Comparison of ENCODE assay signal across 9 cellular contexts in genomic region chr11:6240139-6240538, GRCh38. TPM values are rescaled to one million over a fixed set of nuclear protein-coding genes. Genes with fewer than 3 reads are reported as not detected.
"Had no signal": no experiment of that assay in that cellular context is flagged by ENCODE, and none has a peak within 500 bp of the region (broad histone marks: within the 10 kb centered on the region; RNA-seq: fewer than 3 reads in every experiment).

No MANE protein-coding gene starts in this region.

- H3K36me3 ChIP-seq: HAP-1 had no signal

- H3K9me3 Mint-ChIP-seq: HFFc6 had no signal

- H3K4me3 ChIP-seq: GM23248, HAP-1, K562 had no signal

- H3K27ac Mint-ChIP-seq: HFFc6 had no signal

- H3K9ac ChIP-seq: GM23248 had no signal

- H3K27ac ChIP-seq: GM23248 had no signal

- H3K9me3 ChIP-seq: HAP-1 had no signal

- DNase-seq: GM23248, GOT3, H7, HFFc6, IMR-90 had no signal

- H3K4me3 Mint-ChIP-seq: HFFc6 had no signal

RNA-seq across cellular contexts. Expression of gene CNGA4, which starts 1.2 kb away (rescaled TPM):
- total RNA-seq: GM23248, H4, HFFc6, HT-29 had no signal
- polyA plus RNA-seq: GM23248 had no signal

RNA-seq across cellular contexts. Expression of gene CCKBR, which starts 19.5 kb away (rescaled TPM):
- total RNA-seq: GM23248, H4, HFFc6, HT-29, IMR-90, K562 had no signal
- polyA plus RNA-seq: GM23248, IMR-90, K562 had no signal

RNA-seq across cellular contexts. Expression of gene C11orf42, which starts 34.8 kb away (rescaled TPM):
- total RNA-seq: GM23248, H4, H7, HFFc6, HT-29, IMR-90, K562 had no signal
- polyA plus RNA-seq: IMR-90, K562 had no signal

RNA-seq across cellular contexts. Expression of gene OR52W1, which starts 41.1 kb away (rescaled TPM):
- total RNA-seq: GM23248, H4, H7, HFFc6, HT-29, IMR-90, K562 had no signal
- polyA plus RNA-seq: GM23248, IMR-90, K562 had no signal
